ENCODE assay signal across 25 cellular contexts in the genomic region with DNA sequence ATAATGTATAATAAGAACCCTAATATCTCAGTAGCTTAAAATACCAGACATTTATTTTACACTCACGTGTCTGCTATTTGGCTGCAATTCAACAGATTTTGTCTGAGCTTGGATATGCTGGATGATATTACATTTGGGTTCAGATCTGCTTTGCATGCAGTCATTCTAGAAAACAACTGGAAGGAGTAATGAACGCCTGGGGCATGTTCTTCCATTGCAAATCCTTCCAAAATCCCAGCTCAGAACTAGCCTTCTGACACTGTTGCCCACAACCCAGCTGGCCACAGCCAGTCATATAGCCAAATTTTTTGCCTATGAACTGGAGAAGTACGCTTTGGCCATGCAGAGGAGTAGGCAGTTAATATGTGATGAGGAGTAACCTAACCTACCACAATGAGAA.
"Had no signal": no experiment of that assay in that cellular context is flagged by ENCODE, and none has a peak within 500 bp of the region (broad histone marks: within the 10 kb centered on the region; RNA-seq: fewer than 3 reads in every experiment).

No MANE protein-coding gene starts in this region.

- H3K27me3 Mint-ChIP-seq: memory B cell; naive B cell; natural killer cell treated with Interleukin-12 subunit alpha and Interleukin-12 subunit beta and Interleukin-15 and Interleukin-18, amount 100 ng/mL, for 72 hours had no signal

- ATAC-seq: foreskin keratinocyte; gastroesophageal sphincter; heart left ventricle; left lobe of liver; natural killer cell treated with Interleukin-12 subunit alpha and Interleukin-12 subunit beta and Interleukin-15 and Interleukin-18, amount 100 ng/mL, for 72 hours; pancreas; sciatic nerve; stimulated activated effector memory CD8-positive, alpha-beta T cell treated with anti-CD3 and anti-CD28 coated beads, Interleukin-12 subunit alpha, Interleukin-12 subunit beta, amount 100 ng/mL, for 72 hours had no signal

- H3K4me3 Mint-ChIP-seq: memory B cell; naive B cell; natural killer cell treated with Interleukin-12 subunit alpha and Interleukin-12 subunit beta and Interleukin-15 and Interleukin-18, amount 100 ng/mL, for 72 hours; neural crest cell; stimulated activated effector memory CD8-positive, alpha-beta T cell treated with anti-CD3 and anti-CD28 coated beads, Interleukin-12 subunit alpha, Interleukin-12 subunit beta, amount 100 ng/mL, for 72 hours had no signal

- H3K36me3 ChIP-seq: esophagus muscularis mucosa, gastroesophageal sphincter, heart left ventricle, neutrophil, pancreas, stomach, thyroid gland, vagina had no signal

- H3K27ac Mint-ChIP-seq: memory B cell; naive B cell; natural killer cell treated with Interleukin-12 subunit alpha and Interleukin-12 subunit beta and Interleukin-15 and Interleukin-18, amount 100 ng/mL, for 72 hours; stimulated activated effector memory CD8-positive, alpha-beta T cell treated with anti-CD3 and anti-CD28 coated beads, Interleukin-12 subunit alpha, Interleukin-12 subunit beta, amount 100 ng/mL, for 72 hours had no signal

- H3K4me3 ChIP-seq: esophagus muscularis mucosa, gastroesophageal sphincter, heart left ventricle, hepatocyte, lung, pancreas, stomach, thyroid gland, vagina had no signal

- H3K9me3 ChIP-seq: esophagus muscularis mucosa, gastroesophageal sphincter, heart left ventricle, neutrophil, pancreas, stomach, thyroid gland, vagina had no signal

- H3K27me3 ChIP-seq: esophagus muscularis mucosa, foreskin keratinocyte, gastroesophageal sphincter, heart left ventricle, hepatocyte, neutrophil, pancreas, stomach, thyroid gland, vagina had no signal

- H3K4me1 ChIP-seq: esophagus muscularis mucosa, foreskin keratinocyte, gastroesophageal sphincter, heart left ventricle, pancreas, stomach, thyroid gland, vagina had no signal

- DNase-seq: dermis blood vessel endothelial cell; effector memory CD4-positive, alpha-beta T cell; heart left ventricle; kidney; naive B cell; pancreas; stimulated activated CD4-positive, alpha-beta T cell treated with anti-CD3 and anti-CD28 coated beads, Interleukin-2, amount 100 ng/mL, for 24 hours; stimulated activated CD4-positive, alpha-beta T cell treated with anti-CD3 and anti-CD28 coated beads, Interleukin-4, amount 100 ng/mL, for 24 hours; stimulated activated naive CD4-positive, alpha-beta T cell treated with Interleukin-2 at 50 U/mL for 16 hours; stomach; thyroid gland; trophoblast cell had no signal

- H3K4me1 Mint-ChIP-seq: memory B cell; naive B cell; neural crest cell; stimulated activated effector memory CD8-positive, alpha-beta T cell treated with anti-CD3 and anti-CD28 coated beads, Interleukin-12 subunit alpha, Interleukin-12 subunit beta, amount 100 ng/mL, for 72 hours had no signal

- H3K27ac ChIP-seq: esophagus muscularis mucosa, foreskin keratinocyte, gastroesophageal sphincter, heart left ventricle, hepatocyte, neutrophil, pancreas, stomach, thyroid gland, vagina had no signal

- H3K36me3 Mint-ChIP-seq: memory B cell; natural killer cell treated with Interleukin-12 subunit alpha and Interleukin-12 subunit beta and Interleukin-15 and Interleukin-18, amount 100 ng/mL, for 72 hours; stimulated activated effector memory CD8-positive, alpha-beta T cell treated with anti-CD3 and anti-CD28 coated beads, Interleukin-12 subunit alpha, Interleukin-12 subunit beta, amount 100 ng/mL, for 72 hours had no signal
